14 cellular contexts compared by ENCODE assay signal in the genomic region with DNA sequence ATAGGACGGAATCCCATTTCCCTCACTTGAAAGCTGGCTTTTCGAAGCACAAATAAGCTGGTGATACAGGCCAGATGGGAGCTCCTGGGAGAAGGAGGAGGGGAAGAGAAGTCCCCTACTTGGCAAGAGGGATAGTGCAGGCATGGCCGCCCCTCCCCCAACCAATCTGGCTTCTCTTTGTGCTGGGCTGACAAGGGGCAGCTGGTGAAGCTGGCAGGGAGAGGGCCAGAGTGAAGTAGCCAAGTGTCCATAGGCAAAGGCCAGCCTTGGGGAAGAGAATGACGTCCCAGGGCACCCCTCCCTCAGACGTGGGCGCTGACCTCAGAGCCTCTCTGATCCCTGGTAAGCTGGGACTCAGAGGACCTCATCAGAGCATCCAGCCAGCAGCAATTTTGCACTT.
DNase-seq lines count a peak whose midpoint lies in the region; ATAC-seq lines count a peak whose summit lies in the region.
"Had no signal": no experiment of that assay in that cellular context is flagged by ENCODE, and none has a peak within 500 bp of the region (broad histone marks: within the 10 kb centered on the region; RNA-seq: fewer than 3 reads in every experiment).

No MANE protein-coding gene starts in this region.

- ATAC-seq in GM21367 (IDR thresholded peaks at IDR 0.05; ENCODE audit: unreplicated experiment) (no peak), HG02610 (IDR thresholded peaks at IDR 0.05; ENCODE audit: unreplicated experiment) (no peak)
- ATAC-seq: activated CD8-positive, alpha-beta T cell treated with anti-CD3 and anti-CD28 coated beads for 36 hours had no signal

- DNase-seq in NCI-H1105 treated with DMSO at 0.1 percent for 48 hours (lab: John Stamatoyannopoulos, UW) (peak; percentile 17), NCI-H1105 (lab: John Stamatoyannopoulos, UW) (no peak), caudate nucleus (lab: John Stamatoyannopoulos, UW) (peak in 55 of 61 donors; percentile 5 to 95 (median 59)), iPS-NIHi7 (ENCODE audit: extremely low spot score) (peak; percentile 46), substantia nigra (lab: John Stamatoyannopoulos, UW) (peak in 47 of 49 donors; percentile 7 to 89 (median 62)), T-helper 1 cell (no peak)
- DNase-seq: activated CD8-positive, alpha-beta T cell treated with anti-CD3 and anti-CD28 coated beads for 36 hours; activated naive CD4-positive, alpha-beta T cell; CD8-positive, alpha-beta memory T cell; Peyer's patch had no signal

- no peak overlapping the region for H3K27ac ChIP-seq in caudate nucleus (ENCODE audit: low read depth, low read length)
- H3K27ac ChIP-seq in substantia nigra (ENCODE audit: low read depth, low read length, poor library complexity, severe bottlenecking) = no peak overlapping the region
- H3K27ac ChIP-seq: 22Rv1, Peyer's patch, tibial nerve had no signal

Comparison
In these comparisons a context has a peak if more than half of its experiments do, and no peak if none do; other contexts are left out.
1. DNase-seq: peak in NCI-H1105 treated with DMSO at 0.1 percent for 48 hours (single experiment), caudate nucleus (55 of 61), iPS-NIHi7 (single experiment) and substantia nigra (47 of 49); none in NCI-H1105 (single experiment) and T-helper 1 cell (0 of 5).